Comparison of ENCODE assay signal across 8 cellular contexts in the genomic region with DNA sequence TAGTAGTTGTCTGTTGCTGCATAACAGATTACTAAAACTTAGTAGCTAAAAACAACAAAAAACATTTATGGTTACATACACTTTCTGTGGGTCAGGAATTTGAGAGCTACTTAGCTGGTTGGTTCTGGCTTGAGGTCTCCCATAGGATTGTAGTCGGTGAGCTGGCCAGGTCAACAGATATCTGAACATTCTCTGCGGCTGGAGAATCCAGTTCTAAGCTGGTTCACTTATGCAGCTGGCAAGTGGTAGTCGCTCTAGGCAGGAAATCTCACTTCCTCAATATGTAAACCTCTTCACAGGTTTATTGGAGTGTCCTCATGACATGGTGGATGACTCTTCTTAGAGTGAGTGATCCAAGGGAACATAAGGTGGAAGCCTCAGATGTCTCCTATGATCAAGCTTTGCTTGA.
DNase-seq lines count a peak whose midpoint lies in the region; ATAC-seq lines count a peak whose summit lies in the region.

No MANE protein-coding gene starts in this region.

- peak; percentile 86 for ATAC-seq in GM18870 (IDR thresholded peaks at IDR 0.05; ENCODE audit: unreplicated experiment)
- peak; percentile 87 for ATAC-seq in HG02642 (IDR thresholded peaks at IDR 0.05; ENCODE audit: poor library complexity, unreplicated experiment)
- ATAC-seq in esophagus mucosa, result peak; percentile 57

- DNase-seq in NCI-H510A (lab: John Stamatoyannopoulos, UW), result peak; percentile 30
- DNase-seq in 8988T, result no peak
- DNase-seq in NK-92 treated with Interleukin-12 subunit alpha and Interleukin-12 subunit beta, amount 100 ng/mL, for 24 hours (lab: John Stamatoyannopoulos, UW), result no peak
- DNase-seq in H4 (ENCODE audit: low spot score), result no peak
- DNase-seq in occipital lobe (lab: John Stamatoyannopoulos, UW), result no peak
